23 cellular contexts compared by ENCODE assay signal in genomic region chr5:56612353-56612752, GRCh38.
A peak's percentile ranks its signal among the peaks of the same experiment; 100 is the strongest.
DNase-seq lines count a peak whose midpoint lies in the region; ATAC-seq and TF ChIP-seq lines count a peak whose summit lies in the region.
"Had no signal": no experiment of that assay in that cellular context is flagged by ENCODE, and none has a peak within 500 bp of the region (broad histone marks: within the 10 kb centered on the region; RNA-seq: fewer than 3 reads in every experiment).

No MANE protein-coding gene starts in this region.

- no peak for TF ChIP-seq POLR2A in uterus (IDR thresholded peaks at IDR 0.05)
- TF ChIP-seq POLR2A in suprapubic skin (IDR thresholded peaks at IDR 0.05), result no peak

- intact Hi-C loops in CD4-positive, alpha-beta memory T cell (cut with micrococcal nuclease), result loop anchor here (1.0 to 5.0 kb wide), 2 partner anchors 10 to 225 kb away; no protein-coding TSS in a partner anchor
- intact Hi-C loops in natural killer cell (cut with micrococcal nuclease) (no loop called here), uterus (cut with DNase I; ENCODE audit: low total_unique reads) (no loop called here)

- no peak for DNase-seq in activated CD8-positive, alpha-beta memory T cell treated with anti-CD3 and anti-CD28 coated beads, Interleukin-2, amount 10 ng/mL, durations not matched to agents 7 days and 5 days
- DNase-seq in activated CD8-positive, alpha-beta memory T cell treated with anti-CD3 and anti-CD28 coated beads, Interleukin-2, amount 50 U/mL, for 48 hours, result no peak
- DNase-seq in CD4-positive, alpha-beta memory T cell, result no peak
- DNase-seq in activated CD8-positive, alpha-beta T cell treated with anti-CD3 and anti-CD28 coated beads, Interleukin-2, amount 10 ng/mL, durations not matched to agents 7 days and 5 days, result no peak
- DNase-seq in natural killer cell (no peak), uterus (no peak), suprapubic skin (ENCODE audit: low spot score in 2 of 2) (no peak), smooth muscle cell (lab: John Stamatoyannopoulos, UW; ENCODE audit: unreplicated experiment) (no peak)
- DNase-seq: amygdala; BE2C; effector CD8-positive, alpha-beta T cell; EL; foreskin fibroblast; HCEC 1CT; heart left ventricle; mesenchymal stem cell; NCI-H1092 treated with DMSO at 0.1 percent for 48 hours; NCI-H2029; NCI-H226; stimulated activated CD4-positive, alpha-beta T cell treated with anti-CD3 and anti-CD28 coated beads, Interleukin-1b, Interleukin-23, amount 100 ng/mL, for 48 hours; upper lobe of right lung had no signal

- CTCF ChIA-PET in activated CD8-positive, alpha-beta memory T cell treated with anti-CD3 and anti-CD28 coated beads, Interleukin-2, amount 10 ng/mL, durations not matched to agents 7 days and 5 days (lab: Charles Lee), result no interaction called here
- CTCF ChIA-PET in CD4-positive, alpha-beta memory T cell (lab: Charles Lee; ENCODE audit: partially characterized antibody), result interaction anchor here (1.3 kb wide), 1 partner anchor 342 kb away, joined by 4 read pairs; no protein-coding TSS in a partner anchor
- CTCF ChIA-PET in activated CD8-positive, alpha-beta T cell treated with anti-CD3 and anti-CD28 coated beads, Interleukin-2, amount 10 ng/mL, durations not matched to agents 7 days and 5 days (lab: Charles Lee), result no interaction called here

- H2AFZ ChIP-seq in smooth muscle cell (ENCODE audit: low read depth), result no peak overlapping the region

- peaks cover 17% of the 10 kb centered on the region for H3K27me3 Mint-ChIP-seq in activated CD8-positive, alpha-beta memory T cell treated with anti-CD3 and anti-CD28 coated beads, Interleukin-2, amount 10 ng/mL, durations not matched to agents 7 days and 5 days
- no peaks in the 10 kb centered on the region for H3K27me3 Mint-ChIP-seq in CD4-positive, alpha-beta memory T cell
- no peaks in the 10 kb centered on the region for H3K27me3 Mint-ChIP-seq in activated CD8-positive, alpha-beta T cell treated with anti-CD3 and anti-CD28 coated beads, Interleukin-2, amount 10 ng/mL, durations not matched to agents 7 days and 5 days (ENCODE audit: low read depth)
- H3K27me3 Mint-ChIP-seq in natural killer cell (ENCODE audit: low read depth in 2 of 2), result no peaks in the 10 kb centered on the region

- peak overlapping the region; percentile 18 for H3K4me3 Mint-ChIP-seq in activated CD8-positive, alpha-beta memory T cell treated with anti-CD3 and anti-CD28 coated beads, Interleukin-2, amount 10 ng/mL, durations not matched to agents 7 days and 5 days
- H3K4me3 Mint-ChIP-seq in CD4-positive, alpha-beta memory T cell, result peak overlapping the region; percentile 73 to 89 (median 82)
- peak overlapping the region; percentile 58 for H3K4me3 Mint-ChIP-seq in activated CD8-positive, alpha-beta T cell treated with anti-CD3 and anti-CD28 coated beads, Interleukin-2, amount 10 ng/mL, durations not matched to agents 7 days and 5 days
- peak overlapping the region; percentile 86 for H3K4me3 Mint-ChIP-seq in natural killer cell

- peaks cover 0 to 5% of the 10 kb centered on the region in 2 donors for H3K9me3 ChIP-seq in CD4-positive, alpha-beta memory T cell (ENCODE audit: control insufficient read depth in 1 of 2, low read length in 2 of 2)
- no peaks in the 10 kb centered on the region for H3K9me3 ChIP-seq in uterus
- no peaks in the 10 kb centered on the region for H3K9me3 ChIP-seq in suprapubic skin
- H3K9me3 ChIP-seq in smooth muscle cell (replicated peaks; ENCODE audit: low read depth), result peaks cover 5% of the 10 kb centered on the region
- H3K9me3 ChIP-seq: BE2C, breast epithelium, upper lobe of right lung had no signal

- H3K27ac Mint-ChIP-seq in activated CD8-positive, alpha-beta memory T cell treated with anti-CD3 and anti-CD28 coated beads, Interleukin-2, amount 10 ng/mL, durations not matched to agents 7 days and 5 days, result peak overlapping the region; percentile 54
- peak overlapping the region; percentile 52 to 95 (median 89) for H3K27ac Mint-ChIP-seq in CD4-positive, alpha-beta memory T cell
- H3K27ac Mint-ChIP-seq in activated CD8-positive, alpha-beta T cell treated with anti-CD3 and anti-CD28 coated beads, Interleukin-2, amount 10 ng/mL, durations not matched to agents 7 days and 5 days, result peak overlapping the region; percentile 83
- peak overlapping the region; percentile 61 to 86 for H3K27ac Mint-ChIP-seq in natural killer cell

- 69% methylated on average over 2 of the region's 2 CpGs for WGBS in suprapubic skin
- 96% methylated on average over 2 of the region's 2 CpGs for WGBS in smooth muscle cell (ENCODE audit: low lambda C conversion rate)

- peaks cover 60% of the 10 kb centered on the region for H3K4me1 Mint-ChIP-seq in activated CD8-positive, alpha-beta memory T cell treated with anti-CD3 and anti-CD28 coated beads, Interleukin-2, amount 10 ng/mL, durations not matched to agents 7 days and 5 days
- peaks cover 70 to 94% (median 81%) of the 10 kb centered on the region in 4 donors for H3K4me1 Mint-ChIP-seq in CD4-positive, alpha-beta memory T cell
- peaks cover 92% of the 10 kb centered on the region for H3K4me1 Mint-ChIP-seq in activated CD8-positive, alpha-beta T cell treated with anti-CD3 and anti-CD28 coated beads, Interleukin-2, amount 10 ng/mL, durations not matched to agents 7 days and 5 days (ENCODE audit: low read depth)
- H3K4me1 Mint-ChIP-seq in natural killer cell, result peaks cover 67 to 76% of the 10 kb centered on the region in 2 donors

- no peak for ATAC-seq in activated CD8-positive, alpha-beta memory T cell treated with anti-CD3 and anti-CD28 coated beads, Interleukin-2, amount 10 ng/mL, durations not matched to agents 7 days and 5 days
- ATAC-seq in activated CD8-positive, alpha-beta T cell treated with anti-CD3 and anti-CD28 coated beads, Interleukin-2, amount 10 ng/mL, durations not matched to agents 7 days and 5 days, result peak; percentile 5
- no peak for ATAC-seq in natural killer cell
- ATAC-seq: heart left ventricle, upper lobe of right lung had no signal

- no peaks in the 10 kb centered on the region for H3K79me2 ChIP-seq in smooth muscle cell (ENCODE audit: low read depth)

- no peaks in the 10 kb centered on the region for H3K36me3 ChIP-seq in CD4-positive, alpha-beta memory T cell (ENCODE audit: insufficient read depth, low read length)
- H3K36me3 ChIP-seq in uterus (no peaks in the 10 kb centered on the region), suprapubic skin (no peaks in the 10 kb centered on the region), smooth muscle cell (ENCODE audit: low read depth) (no peaks in the 10 kb centered on the region)
- H3K36me3 ChIP-seq: BE2C, breast epithelium, heart left ventricle, upper lobe of right lung had no signal

- peaks cover 8% of the 10 kb centered on the region for H3K9me3 Mint-ChIP-seq in activated CD8-positive, alpha-beta memory T cell treated with anti-CD3 and anti-CD28 coated beads, Interleukin-2, amount 10 ng/mL, durations not matched to agents 7 days and 5 days (ENCODE audit: low read depth)
- peaks cover 0 to 30% (median 21%) of the 10 kb centered on the region in 8 donors for H3K9me3 Mint-ChIP-seq in CD4-positive, alpha-beta memory T cell
- peaks cover 20% of the 10 kb centered on the region for H3K9me3 Mint-ChIP-seq in activated CD8-positive, alpha-beta T cell treated with anti-CD3 and anti-CD28 coated beads, Interleukin-2, amount 10 ng/mL, durations not matched to agents 7 days and 5 days (ENCODE audit: insufficient read depth)
- peaks cover 3 to 4% of the 10 kb centered on the region in 2 donors for H3K9me3 Mint-ChIP-seq in natural killer cell

- H3K4me2 ChIP-seq in smooth muscle cell, result no peak overlapping the region

- TF ChIP-seq CTCF in natural killer cell (IDR thresholded peaks at IDR 0.05) (no peak), uterus (IDR thresholded peaks at IDR 0.05) (no peak), suprapubic skin (IDR thresholded peaks at IDR 0.05) (no peak), smooth muscle cell (IDR thresholded peaks at IDR 0.05; ENCODE audit: borderline replicate concordance, insufficient read depth, poor library complexity, severe bottlenecking) (no peak)

- H3K27ac ChIP-seq in CD4-positive, alpha-beta memory T cell (ENCODE audit: low read depth, low read length), result peak overlapping the region; percentile 39
- H3K27ac ChIP-seq in uterus, result no peak overlapping the region
- H3K27ac ChIP-seq in suprapubic skin, result no peak overlapping the region
- no peak overlapping the region for H3K27ac ChIP-seq in smooth muscle cell (ENCODE audit: low read depth)
- H3K27ac ChIP-seq: breast epithelium, upper lobe of right lung, VCaP had no signal

- H3K36me3 Mint-ChIP-seq in activated CD8-positive, alpha-beta memory T cell treated with anti-CD3 and anti-CD28 coated beads, Interleukin-2, amount 10 ng/mL, durations not matched to agents 7 days and 5 days, result peaks cover 41% of the 10 kb centered on the region
- peaks cover 8 to 12% of the 10 kb centered on the region in 2 donors for H3K36me3 Mint-ChIP-seq in CD4-positive, alpha-beta memory T cell
- peaks cover 54% of the 10 kb centered on the region for H3K36me3 Mint-ChIP-seq in activated CD8-positive, alpha-beta T cell treated with anti-CD3 and anti-CD28 coated beads, Interleukin-2, amount 10 ng/mL, durations not matched to agents 7 days and 5 days (ENCODE audit: low read depth)
- H3K36me3 Mint-ChIP-seq in natural killer cell, result peaks cover 13% of the 10 kb centered on the region

- H3K4me1 ChIP-seq in CD4-positive, alpha-beta memory T cell (ENCODE audit: insufficient read depth, low read length), result peaks cover 93% of the 10 kb centered on the region
- H3K4me1 ChIP-seq in uterus (no peaks in the 10 kb centered on the region), suprapubic skin (peaks cover 49% of the 10 kb centered on the region), smooth muscle cell (ENCODE audit: low read depth) (peaks cover 9% of the 10 kb centered on the region)

- POLR2A ChIA-PET in CD4-positive, alpha-beta memory T cell (lab: Charles Lee; ENCODE audit: partially characterized antibody), result interaction anchor here (1.0 to 3.2 kb wide), 16 partner anchors 10 to 284 kb away, joined by 3 to 24 read pairs (median 4); partner anchors contain the start of gene MAP3K1
- POLR2A ChIA-PET in activated CD8-positive, alpha-beta T cell treated with anti-CD3 and anti-CD28 coated beads, Interleukin-2, amount 10 ng/mL, durations not matched to agents 7 days and 5 days (lab: Charles Lee), result interaction anchor here (1.0 to 1.5 kb wide), 2 partner anchors 11 to 23 kb away, joined by 3 read pairs; no protein-coding TSS in a partner anchor

- no peak overlapping the region for H3K9ac ChIP-seq in smooth muscle cell (ENCODE audit: low read depth)

- TF ChIP-seq EP300 in suprapubic skin (IDR thresholded peaks at IDR 0.05), result no peak

- no peaks in the 10 kb centered on the region for H4K20me1 ChIP-seq in smooth muscle cell (ENCODE audit: low read depth)

- no peaks in the 10 kb centered on the region for H3K27me3 ChIP-seq in CD4-positive, alpha-beta memory T cell (ENCODE audit: insufficient read depth, low read length)
- no peaks in the 10 kb centered on the region for H3K27me3 ChIP-seq in uterus
- no peaks in the 10 kb centered on the region for H3K27me3 ChIP-seq in suprapubic skin
- H3K27me3 ChIP-seq in smooth muscle cell (ENCODE audit: low read depth), result no peaks in the 10 kb centered on the region
- H3K27me3 ChIP-seq: BE2C, breast epithelium, heart left ventricle, upper lobe of right lung had no signal

- no peaks in the 10 kb centered on the region for H3F3A ChIP-seq in smooth muscle cell (ENCODE audit: low read depth)

- peak overlapping the region in 1 of 2 donors; percentile 33 for H3K4me3 ChIP-seq in CD4-positive, alpha-beta memory T cell (ENCODE audit: low read length in 2 of 2)
- H3K4me3 ChIP-seq in uterus, result no peak overlapping the region
- H3K4me3 ChIP-seq in suprapubic skin, result no peak overlapping the region
- H3K4me3 ChIP-seq in smooth muscle cell, result no peak overlapping the region
- H3K4me3 ChIP-seq: breast epithelium, heart left ventricle, upper lobe of right lung had no signal

Comparison
In these comparisons a context has a peak if more than half of its experiments do, and no peak if none do; other contexts are left out.
1. H3K4me3 Mint-ChIP-seq: peak in every context shown above with its lines; median percentile 86 in natural killer cell; 82 in CD4-positive, alpha-beta memory T cell; 58 in activated CD8-positive, alpha-beta T cell treated with anti-CD3 and anti-CD28 coated beads, Interleukin-2, amount 10 ng/mL, durations not matched to agents 7 days and 5 days; 18 in activated CD8-positive, alpha-beta memory T cell treated with anti-CD3 and anti-CD28 coated beads, Interleukin-2, amount 10 ng/mL, durations not matched to agents 7 days and 5 days.